22 cellular contexts compared by ENCODE assay signal in the genomic region with DNA sequence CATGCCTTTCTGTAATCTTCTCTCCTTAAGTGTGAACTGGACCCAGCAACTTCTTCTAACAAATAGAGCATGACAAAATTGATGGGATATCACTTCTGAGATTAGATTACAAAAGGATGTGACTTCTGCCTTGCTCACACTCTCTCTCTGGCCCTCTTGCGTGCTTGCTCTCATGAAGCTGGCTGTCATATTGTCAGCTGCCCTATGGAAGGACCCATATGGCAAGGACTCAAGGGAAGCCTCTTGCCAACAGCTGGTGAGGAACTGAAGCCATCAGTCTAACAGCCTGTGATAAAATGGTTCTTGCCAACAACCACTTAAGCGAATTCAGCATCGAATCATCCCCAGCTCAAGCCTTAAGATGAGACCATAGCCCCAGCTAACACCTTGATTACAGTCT. TPM values are rescaled to one million over a fixed set of nuclear protein-coding genes. Genes with fewer than 3 reads are reported as not detected.
"Had no signal": no experiment of that assay in that cellular context is flagged by ENCODE, and none has a peak within 500 bp of the region (broad histone marks: within the 10 kb centered on the region; RNA-seq: fewer than 3 reads in every experiment).

No MANE protein-coding gene starts in this region.

- H3K4me3 ChIP-seq: cardiac muscle cell, K562, SK-N-MC had no signal

- H3K27ac ChIP-seq: brain microvascular endothelial cell, cardiac muscle cell, SK-N-MC, VCaP had no signal

- H3K36me3 ChIP-seq: brain microvascular endothelial cell, cardiac muscle cell had no signal

- H3K27me3 ChIP-seq: cardiac muscle cell had no signal

- DNase-seq: activated CD4-positive, alpha-beta memory T cell treated with anti-CD3 and anti-CD28 coated beads, Interleukin-2, amount 10 ng/mL, durations not matched to agents 7 days and 5 days; activated CD4-positive, alpha-beta T cell treated with anti-CD3 and anti-CD28 coated beads, Interleukin-2, amount 50 U/mL, for 1 hour; activated CD4-positive, CD25-positive, alpha-beta regulatory T cell; activated CD8-positive, alpha-beta memory T cell treated with anti-CD3 and anti-CD28 coated beads, Interleukin-2, amount 50 U/mL, for 4 hours; activated gamma-delta T cell treated with Interleukin-2 at 50 U/mL for 16 hours; activated naive CD4-positive, alpha-beta T cell treated with anti-CD3 and anti-CD28 coated beads, Interleukin-2, amount 10 ng/mL, durations not matched to agents 7 days and 5 days; activated naive CD8-positive, alpha-beta T cell treated with anti-CD3 and anti-CD28 coated beads for 36 hours; activated T-cell treated with anti-CD3 and anti-CD28 coated beads, Interleukin-2, amount 50 U/mL, for 72 hours; brain microvascular endothelial cell; Karpas-422; MM.1S; NCI-H1105 treated with DMSO at 0.1 percent for 48 hours; NCI-H146; NCI-H2029 treated with DMSO at 0.1 percent for 48 hours; NCI-H69; T-helper 1 cell had no signal

RNA-seq across cellular contexts. Expression of a gene that starts 4.8 kb away (rescaled TPM):
- total RNA-seq: OCI-LY7, RPMI7951 had no signal
